ENCODE assay signal across 23 cellular contexts in genomic region chr15:99403597-99403996, GRCh38.
A peak's percentile ranks its signal among the peaks of the same experiment; 100 is the strongest.
DNase-seq lines count a peak whose midpoint lies in the region; ATAC-seq and TF ChIP-seq lines count a peak whose summit lies in the region.
"Had no signal": no experiment of that assay in that cellular context is flagged by ENCODE, and none has a peak within 500 bp of the region (broad histone marks: within the 10 kb centered on the region; RNA-seq: fewer than 3 reads in every experiment).

No MANE protein-coding gene starts in this region.

- H3K27me3 Mint-ChIP-seq in central memory CD8-positive, alpha-beta T cell: peaks cover 46% of the 10 kb centered on the region
- H3K27me3 Mint-ChIP-seq in neural crest cell (ENCODE audit: low read depth): no peaks in the 10 kb centered on the region

- no peaks in the 10 kb centered on the region for H3K36me3 Mint-ChIP-seq in central memory CD8-positive, alpha-beta T cell (ENCODE audit: insufficient read depth)
- no peaks in the 10 kb centered on the region for H3K36me3 Mint-ChIP-seq in neural crest cell (ENCODE audit: low read depth)
- H3K36me3 Mint-ChIP-seq: activated naive CD8-positive, alpha-beta T cell treated with anti-CD3 and anti-CD28 coated beads, Interleukin-2, amount 10 ng/mL, durations not matched to agents 7 days and 5 days had no signal

- ATAC-seq in central memory CD8-positive, alpha-beta T cell (replicated peaks; ENCODE audit: extremely low read depth, poor library complexity, severe bottlenecking): no peak
- ATAC-seq in HG03521 (IDR thresholded peaks at IDR 0.05; ENCODE audit: unreplicated experiment): no peak
- ATAC-seq: activated CD8-positive, alpha-beta T cell treated with anti-CD3 and anti-CD28 coated beads, Interleukin-2, amount 10 ng/mL, durations not matched to agents 7 days and 5 days; pancreas; Right ventricle myocardium inferior had no signal

- DNase-seq in ELF-1 (ENCODE audit: low read depth, low spot score) (peak; percentile 23), MG63 (peak; percentile 67), neural crest cell (ENCODE audit: low read depth, low spot score) (no peak), DMS153 treated with DMSO at 0.1 percent for 48 hours (lab: John Stamatoyannopoulos, UW; ENCODE audit: unreplicated experiment) (no peak), germinal center (ENCODE audit: low spot score) (no peak), ascending aorta (ENCODE audit: low spot score in 2 of 2) (no peak)
- DNase-seq in central memory CD8-positive, alpha-beta T cell (ENCODE audit: low spot score in 2 of 2): no peak
- DNase-seq: activated CD4-positive, CD25-positive, alpha-beta regulatory T cell; activated CD8-positive, alpha-beta T cell treated with anti-CD3 and anti-CD28 coated beads, Interleukin-2, amount 10 ng/mL, durations not matched to agents 7 days and 5 days; activated naive CD8-positive, alpha-beta T cell treated with anti-CD3 and anti-CD28 coated beads, Interleukin-2, amount 10 ng/mL, durations not matched to agents 7 days and 5 days; brain microvascular endothelial cell; COR-L47; dermis blood vessel endothelial cell; foreskin melanocyte; left ventricle myocardium inferior; NCI-H187; NCI-H226; pancreas; stimulated activated CD4-positive, alpha-beta T cell treated with anti-CD3 and anti-CD28 coated beads, Interleukin-1b, Interleukin-23, amount 100 ng/mL, for 48 hours; stomach had no signal

- no peaks in the 10 kb centered on the region for H3K27me3 ChIP-seq in MG63
- H3K27me3 ChIP-seq in ascending aorta: no peaks in the 10 kb centered on the region
- H3K27me3 ChIP-seq: brain microvascular endothelial cell, pancreas, stomach had no signal

- peaks cover 4 to 5% of the 10 kb centered on the region in 2 donors for H3K4me1 ChIP-seq in ascending aorta

- H3K4me3 Mint-ChIP-seq in central memory CD8-positive, alpha-beta T cell: no peak overlapping the region
- no peak overlapping the region for H3K4me3 Mint-ChIP-seq in neural crest cell
- H3K4me3 Mint-ChIP-seq: activated CD8-positive, alpha-beta T cell treated with anti-CD3 and anti-CD28 coated beads, Interleukin-2, amount 10 ng/mL, durations not matched to agents 7 days and 5 days; activated naive CD8-positive, alpha-beta T cell treated with anti-CD3 and anti-CD28 coated beads, Interleukin-2, amount 10 ng/mL, durations not matched to agents 7 days and 5 days; activated T-helper 1 cell treated with anti-CD3 and anti-CD28 coated beads, Interleukin-12 subunit alpha, Interleukin-12 subunit beta, Interleukin-2, Interleukin-4 antibody, amounts not matched to agents 30 ng/mL and 10 ng/mL and 1 ng/mL, durations not matched to agents 14 hours and 24 hours and 36 hours had no signal

- TF ChIP-seq CTCF in neural crest cell (conservative IDR thresholded peaks at IDR 0.05) (no peak), ascending aorta (IDR thresholded peaks at IDR 0.05) (no peak)

- H3K27ac Mint-ChIP-seq in central memory CD8-positive, alpha-beta T cell (ENCODE audit: low read depth): peak overlapping the region; percentile 57
- peak overlapping the region; percentile 75 for H3K27ac Mint-ChIP-seq in neural crest cell (ENCODE audit: unreplicated experiment)
- H3K27ac Mint-ChIP-seq: activated CD8-positive, alpha-beta T cell treated with anti-CD3 and anti-CD28 coated beads, Interleukin-2, amount 10 ng/mL, durations not matched to agents 7 days and 5 days; activated naive CD8-positive, alpha-beta T cell treated with anti-CD3 and anti-CD28 coated beads, Interleukin-2, amount 10 ng/mL, durations not matched to agents 7 days and 5 days; activated T-helper 1 cell treated with anti-CD3 and anti-CD28 coated beads, Interleukin-12 subunit alpha, Interleukin-12 subunit beta, Interleukin-2, Interleukin-4 antibody, amounts not matched to agents 30 ng/mL and 10 ng/mL and 1 ng/mL, durations not matched to agents 14 hours and 24 hours and 36 hours had no signal

- no peak overlapping the region for H3K27ac ChIP-seq in ascending aorta
- H3K27ac ChIP-seq: brain microvascular endothelial cell, left ventricle myocardium inferior, pancreas, stomach had no signal

- H3K4me1 Mint-ChIP-seq in central memory CD8-positive, alpha-beta T cell: no peaks in the 10 kb centered on the region
- no peaks in the 10 kb centered on the region for H3K4me1 Mint-ChIP-seq in neural crest cell

- H3K9me3 Mint-ChIP-seq in central memory CD8-positive, alpha-beta T cell: no peaks in the 10 kb centered on the region
- no peaks in the 10 kb centered on the region for H3K9me3 Mint-ChIP-seq in neural crest cell
- H3K9me3 Mint-ChIP-seq: activated naive CD8-positive, alpha-beta T cell treated with anti-CD3 and anti-CD28 coated beads, Interleukin-2, amount 10 ng/mL, durations not matched to agents 7 days and 5 days; activated T-helper 1 cell treated with anti-CD3 and anti-CD28 coated beads, Interleukin-12 subunit alpha, Interleukin-12 subunit beta, Interleukin-2, Interleukin-4 antibody, amounts not matched to agents 30 ng/mL and 10 ng/mL and 1 ng/mL, durations not matched to agents 14 hours and 24 hours and 36 hours had no signal

- H3K36me3 ChIP-seq in MG63 (no peaks in the 10 kb centered on the region), ascending aorta (no peaks in the 10 kb centered on the region)
- H3K36me3 ChIP-seq: brain microvascular endothelial cell, left ventricle myocardium inferior, pancreas, stomach had no signal

- no peaks in the 10 kb centered on the region for H3K9me3 ChIP-seq in MG63
- no peaks in the 10 kb centered on the region for H3K9me3 ChIP-seq in ascending aorta
- H3K9me3 ChIP-seq: left ventricle myocardium inferior, pancreas, stomach had no signal

- intact Hi-C loops in ascending aorta (cut with DNase I): loop anchor here (10.0 kb wide), 1 partner anchor 301 kb away; no protein-coding TSS in a partner anchor

- H3K4me3 ChIP-seq in MG63 (no peak overlapping the region), ascending aorta (no peak overlapping the region)
- H3K4me3 ChIP-seq: left ventricle myocardium inferior, pancreas, stomach had no signal

Comparison
In these comparisons a context has a peak if more than half of its experiments do, and no peak if none do; other contexts are left out.
1. DNase-seq: peak in ELF-1 (single experiment) and MG63 (single experiment); none in central memory CD8-positive, alpha-beta T cell (0 of 2), neural crest cell (single experiment), DMS153 treated with DMSO at 0.1 percent for 48 hours (single experiment), germinal center (single experiment) and ascending aorta (0 of 2).